ENCODE assay signal across 8 cellular contexts in genomic region chr6:31826793-31827285, GRCh38. TPM values are rescaled to one million over a fixed set of nuclear protein-coding genes. Genes with fewer than 3 reads are reported as not detected.
DNase-seq lines count a peak whose midpoint lies in the region; ATAC-seq and TF ChIP-seq lines count a peak whose summit lies in the region.

No MANE protein-coding gene starts in this region.

- TF ChIP-seq POLR2A in Raji (IDR thresholded peaks at IDR 0.05; ENCODE audit: insufficient read depth, low read depth, low read length) = peak; percentile 46

- H3K27ac Mint-ChIP-seq in chondrocyte (ENCODE audit: unreplicated experiment) = peak overlapping the region; percentile 98

- H3K27ac ChIP-seq in stomach smooth muscle (ENCODE audit: low read length) = peak overlapping the region; percentile 97

- no peaks in the 10 kb centered on the region for H3K9me3 ChIP-seq in stomach smooth muscle (ENCODE audit: control insufficient read depth in 2 of 2, low read length in 2 of 2)

- no peaks in the 10 kb centered on the region for H3K9me3 Mint-ChIP-seq in chondrocyte (ENCODE audit: low read depth)

- peaks cover 32% of the 10 kb centered on the region for H3K4me1 ChIP-seq in stomach smooth muscle (ENCODE audit: control insufficient read depth, insufficient read depth, low read length)

- peak overlapping the region; percentile 86 for H3K4me3 Mint-ChIP-seq in chondrocyte (ENCODE audit: unreplicated experiment)

- DNase-seq in D341Med (ENCODE audit: low spot score) (peak; percentile 82), GOT3 (lab: John Stamatoyannopoulos, UW) (peak; percentile 43), chondrocyte (ENCODE audit: low spot score) (peak; percentile 64), left kidney (ENCODE audit: low read depth, low spot score) (peak; percentile 86), inferior parietal cortex (ENCODE audit: extremely low spot score) (no peak)

- no peaks in the 10 kb centered on the region for H3K27me3 Mint-ChIP-seq in chondrocyte (ENCODE audit: low read depth)

- no peak for TF ChIP-seq CTCF in chondrocyte (IDR thresholded peaks at IDR 0.05)

- peaks cover 49% of the 10 kb centered on the region for H3K4me1 Mint-ChIP-seq in chondrocyte (ENCODE audit: low read depth)

- H3K4me3 ChIP-seq in stomach smooth muscle (ENCODE audit: low read length in 2 of 2) = peak overlapping the region; percentile 58 to 83

- peak overlapping the region; percentile 81 to 90 for H3K9ac ChIP-seq in stomach smooth muscle (ENCODE audit: low read length in 2 of 2)

- H3K27me3 ChIP-seq in stomach smooth muscle (ENCODE audit: control insufficient read depth in 1 of 2, insufficient read depth in 2 of 2, low read length in 2 of 2) = no peaks in the 10 kb centered on the region

- no peaks in the 10 kb centered on the region for H3K36me3 ChIP-seq in stomach smooth muscle (ENCODE audit: control insufficient read depth in 2 of 2, insufficient read depth in 2 of 2, low read length in 2 of 2)

- ATAC-seq in GM21367 (IDR thresholded peaks at IDR 0.05; ENCODE audit: unreplicated experiment) = no peak

- no peaks in the 10 kb centered on the region for H3K36me3 Mint-ChIP-seq in chondrocyte (ENCODE audit: low read depth)

RNA-seq across cellular contexts. Expression of gene HSPA1B, which starts 0.7 kb away (rescaled TPM):
- 46.8 to 57.9 TPM (median 50.4 TPM) in 3 replicates for total RNA-seq in chondrocyte

RNA-seq across cellular contexts. Expression of gene HSPA1A, which starts 11.5 kb away (rescaled TPM):
- 23.0 to 46.3 TPM (median 46.2 TPM) in 3 replicates for total RNA-seq in chondrocyte

RNA-seq across cellular contexts. Expression of gene HSPA1L, which starts 11.8 kb away (rescaled TPM):
- total RNA-seq in chondrocyte = 0.89 to 1.5 TPM (median 1.00 TPM) in 3 replicates

RNA-seq across cellular contexts. Expression of gene LSM2, which starts 20.1 kb away (rescaled TPM):
- 35.0 to 42.5 TPM (median 35.7 TPM) in 3 replicates for total RNA-seq in chondrocyte

RNA-seq across cellular contexts. Expression of gene VARS1, which starts 31.3 kb away (rescaled TPM):
- 71.1 to 101 TPM (median 71.9 TPM) in 3 replicates for total RNA-seq in chondrocyte
